ENCODE assay signal across 9 cellular contexts in the genomic region with DNA sequence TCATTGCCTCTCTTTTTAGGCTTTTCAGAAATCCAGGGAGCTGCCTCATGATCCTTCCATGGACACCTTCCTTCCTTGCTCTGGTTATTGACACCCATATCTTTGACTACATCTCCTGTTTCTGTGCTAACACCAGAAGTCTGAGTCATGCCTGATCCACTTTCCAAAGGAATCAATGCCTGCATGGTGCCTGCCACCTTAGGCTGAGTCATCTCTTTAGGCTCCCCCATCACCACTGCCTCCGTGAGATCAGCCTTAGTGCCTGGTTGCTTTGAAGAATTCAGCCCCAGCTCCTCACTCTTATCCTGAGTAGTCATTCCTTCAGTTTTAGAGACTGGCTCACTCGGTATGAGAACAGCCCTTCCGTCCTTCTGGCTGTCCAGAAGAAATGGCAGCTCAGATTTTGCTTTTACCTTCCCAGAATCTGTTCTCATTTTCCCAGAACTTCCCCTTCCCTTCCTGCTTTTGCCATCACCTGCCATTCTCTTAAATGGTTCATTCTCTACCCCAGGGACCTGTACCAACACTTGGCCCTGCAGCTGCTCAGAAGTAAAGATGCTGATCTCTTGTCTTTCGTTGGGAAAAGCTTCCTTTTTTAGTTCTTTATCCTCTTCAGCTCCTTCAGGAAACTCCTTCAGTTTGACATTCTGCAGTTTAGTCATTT.
A peak's percentile ranks its signal among the peaks of the same experiment; 100 is the strongest.
DNase-seq lines count a peak whose midpoint lies in the region; ATAC-seq and TF ChIP-seq lines count a peak whose summit lies in the region.
"Had no signal": no experiment of that assay in that cellular context is flagged by ENCODE, and none has a peak within 500 bp of the region (broad histone marks: within the 10 kb centered on the region; RNA-seq: fewer than 3 reads in every experiment).

No MANE protein-coding gene starts in this region.

- ATAC-seq in memory B cell (ENCODE audit: low read depth): no peak
- ATAC-seq in HG03571 (IDR thresholded peaks at IDR 0.05; ENCODE audit: unreplicated experiment): no peak

- peaks cover 24% of the 10 kb centered on the region for H3K4me1 Mint-ChIP-seq in brain
- no peaks in the 10 kb centered on the region for H3K4me1 Mint-ChIP-seq in memory B cell
- no peaks in the 10 kb centered on the region for H3K4me1 Mint-ChIP-seq in CD8-positive, alpha-beta memory T cell

- H3K36me3 ChIP-seq in stomach: peaks cover 25 to 87% (median 79%) of the 10 kb centered on the region in 4 donors
- H3K36me3 ChIP-seq in CD8-positive, alpha-beta memory T cell (ENCODE audit: insufficient read depth, low read length): peaks cover 3% of the 10 kb centered on the region

- no peak overlapping the region for H3K27ac ChIP-seq in stomach
- no peak overlapping the region for H3K27ac ChIP-seq in CD8-positive, alpha-beta memory T cell (ENCODE audit: low read depth, low read length)

- TF ChIP-seq EP300 in stomach (IDR thresholded peaks at IDR 0.05): no peak

- H3K4me1 ChIP-seq in stomach: peaks cover 0 to 7% (median 0%) of the 10 kb centered on the region in 4 donors
- no peaks in the 10 kb centered on the region for H3K4me1 ChIP-seq in CD8-positive, alpha-beta memory T cell (ENCODE audit: insufficient read depth, low read length)

- peak overlapping the region in 3 of 5 experiments; percentile 71 to 90 (median 84) for H3K27ac Mint-ChIP-seq in brain
- peak overlapping the region; percentile 19 for H3K27ac Mint-ChIP-seq in memory B cell
- peak overlapping the region in 2 of 8 donors; percentile 52 to 61 for H3K27ac Mint-ChIP-seq in CD8-positive, alpha-beta memory T cell

- CTCF ChIA-PET in CD8-positive, alpha-beta memory T cell (lab: Charles Lee): no interaction called here

- POLR2A ChIA-PET in CD8-positive, alpha-beta memory T cell (lab: Charles Lee): no interaction called here

- no peaks in the 10 kb centered on the region for H3K9me3 ChIP-seq in stomach
- no peaks in the 10 kb centered on the region for H3K9me3 ChIP-seq in CD8-positive, alpha-beta memory T cell (ENCODE audit: low read length)

- WGBS in stomach, 5 donors: 70 to 92% (median 88%) methylated on average over 4 of the region's 4 CpGs

- H3K4me3 ChIP-seq in stomach: no peak overlapping the region
- no peak overlapping the region for H3K4me3 ChIP-seq in CD8-positive, alpha-beta memory T cell (ENCODE audit: low read length)

- H3K4me3 Mint-ChIP-seq in brain (no peak overlapping the region), memory B cell (no peak overlapping the region)
- no peak overlapping the region for H3K4me3 Mint-ChIP-seq in CD8-positive, alpha-beta memory T cell

- H3K27me3 Mint-ChIP-seq in brain: no peaks in the 10 kb centered on the region
- H3K27me3 Mint-ChIP-seq in memory B cell: no peaks in the 10 kb centered on the region
- no peaks in the 10 kb centered on the region for H3K27me3 Mint-ChIP-seq in CD8-positive, alpha-beta memory T cell

- intact Hi-C loops in stomach (cut with DNase I; ENCODE audit: low total_unique reads): no loop called here

- H3K9me3 Mint-ChIP-seq in brain (peaks cover 0 to 6% (median 3%) of the 10 kb centered on the region in 5 experiments), memory B cell (no peaks in the 10 kb centered on the region)
- H3K9me3 Mint-ChIP-seq in CD8-positive, alpha-beta memory T cell: no peaks in the 10 kb centered on the region

- DNase-seq in AG09319 (ENCODE audit: extremely low read depth, low read depth) (peak; percentile 40), HT1080 (ENCODE audit: low read depth) (peak; percentile 96), memory B cell (ENCODE audit: low spot score in 2 of 2) (no peak), hippocampal formation (lab: John Stamatoyannopoulos, UW) (no peak), stomach (no peak)
- no peak for DNase-seq in CD8-positive, alpha-beta memory T cell
- DNase-seq: NCI-H1436 treated with DMSO at 0.1 percent for 48 hours had no signal

- no peaks in the 10 kb centered on the region for H3K27me3 ChIP-seq in stomach
- H3K27me3 ChIP-seq in CD8-positive, alpha-beta memory T cell (ENCODE audit: insufficient read depth, low read length, poor library complexity, severe bottlenecking): no peaks in the 10 kb centered on the region

- H3K36me3 Mint-ChIP-seq in brain (peaks cover 94% of the 10 kb centered on the region), memory B cell (peaks cover 39% of the 10 kb centered on the region)
- peaks cover 10 to 78% (median 43%) of the 10 kb centered on the region in 3 donors for H3K36me3 Mint-ChIP-seq in CD8-positive, alpha-beta memory T cell

- TF ChIP-seq CTCF in AG09319 (IDR thresholded peaks at IDR 0.05; ENCODE audit: low read depth, low read length): no peak
- no peak for TF ChIP-seq CTCF in brain (conservative IDR thresholded peaks at IDR 0.05)
- TF ChIP-seq CTCF in stomach (IDR thresholded peaks at IDR 0.05): no peak

- no peak for TF ChIP-seq POLR2A in stomach (IDR thresholded peaks at IDR 0.05)

Comparison
In these comparisons a context has a peak if more than half of its experiments do, and no peak if none do; other contexts are left out.
1. DNase-seq: peak in AG09319 (single experiment) and HT1080 (single experiment); none in memory B cell (0 of 2), hippocampal formation (0 of 2), stomach (single experiment) and CD8-positive, alpha-beta memory T cell (0 of 5).